In genomic region chr7:24757799-24758275, GRCh38 we compare ENCODE assay signal across 8 cellular contexts. TPM values are rescaled to one million over a fixed set of nuclear protein-coding genes. Genes with fewer than 3 reads are reported as not detected.
DNase-seq lines count a peak whose midpoint lies in the region; ATAC-seq, FAIRE-seq and TF ChIP-seq lines count a peak whose summit lies in the region.

No MANE protein-coding gene starts in this region.

- no peaks in the 10 kb centered on the region for H3K36me3 ChIP-seq in subcutaneous abdominal adipose tissue (ENCODE audit: control insufficient read depth in 5 of 5, insufficient read depth in 5 of 5, low read length in 5 of 5)

- POLR2A ChIA-PET in MCF 10A (lab: Yijun Ruan, JAX), result interaction anchor here (0.7 to 4.7 kb wide), 7 partner anchors 14 to 1227 kb away, joined by 3 to 60 read pairs (median 4); partner anchors contain the start of gene CYCS

- BruUV-seq in MCF 10A (replicated peaks; lab: Mats Ljungman, UMichigan), result no TSS peak

- no peaks in the 10 kb centered on the region for H3K27me3 Mint-ChIP-seq in MCF 10A (ENCODE audit: insufficient read depth, unreplicated experiment)

- no peaks in the 10 kb centered on the region for H3K36me3 Mint-ChIP-seq in MCF 10A (ENCODE audit: insufficient read depth, unreplicated experiment)

- intact Hi-C loops in MCF 10A (cut with micrococcal nuclease), result no loop called here

- H3K27me3 ChIP-seq in subcutaneous abdominal adipose tissue (ENCODE audit: control insufficient read depth in 5 of 5, insufficient read depth in 4 of 5, low read length in 5 of 5), result peaks cover 0 to 3% (median 0%) of the 10 kb centered on the region in 5 donors

- H3K27ac Mint-ChIP-seq in MCF 10A (ENCODE audit: low read depth, unreplicated experiment), result no peak overlapping the region

- H3K27ac ChIP-seq in subcutaneous abdominal adipose tissue (ENCODE audit: low read depth, low read length), result peak overlapping the region; percentile 55

- H3K9me3 Mint-ChIP-seq in MCF 10A (ENCODE audit: unreplicated experiment), result no peaks in the 10 kb centered on the region

- no peaks in the 10 kb centered on the region for H3K9me3 ChIP-seq in subcutaneous abdominal adipose tissue (ENCODE audit: control insufficient read depth in 5 of 5, low read length in 5 of 5)

- FAIRE-seq in frontal cortex (lab: Jason Lieb, UNC), result no peak

- DNase-seq in AG08395 (ENCODE audit: low spot score) (peak; percentile 67), HuH-7 (ENCODE audit: low spot score) (peak; percentile 39), MCF 10A (ENCODE audit: unreplicated experiment) (peak; percentile 54), kidney tubule cell (ENCODE audit: low spot score) (peak; percentile 68), MV-4-11 (lab: John Stamatoyannopoulos, UW) (no peak), frontal cortex (ENCODE audit: low spot score in 2 of 2) (no peak)

- H3K4me3 Mint-ChIP-seq in MCF 10A (ENCODE audit: unreplicated experiment), result peak overlapping the region; percentile 90

- peak; percentile 10 for ATAC-seq in GM19372 (IDR thresholded peaks at IDR 0.05; ENCODE audit: low read depth, unreplicated experiment)

- H3K4me3 ChIP-seq in subcutaneous abdominal adipose tissue (ENCODE audit: low read depth in 1 of 5, low read length in 5 of 5), result peak overlapping the region; percentile 68 to 79 (median 71)

- H3K9ac ChIP-seq in subcutaneous abdominal adipose tissue (ENCODE audit: low read length in 5 of 5), result peak overlapping the region in 4 of 5 donors; percentile 66 to 78 (median 71)

- TF ChIP-seq CTCF in MCF 10A (IDR thresholded peaks at IDR 0.05; ENCODE audit: unreplicated experiment), result no peak

- peaks cover 0 to 19% (median 17%) of the 10 kb centered on the region in 5 donors for H3K4me1 ChIP-seq in subcutaneous abdominal adipose tissue (ENCODE audit: control insufficient read depth in 5 of 5, insufficient read depth in 5 of 5, low read length in 5 of 5)

- peaks cover 23% of the 10 kb centered on the region for H3K4me1 Mint-ChIP-seq in MCF 10A (ENCODE audit: insufficient read depth, unreplicated experiment)

- CTCF ChIA-PET in MCF 10A (lab: Yijun Ruan, JAX), result interaction anchor here (0.6 to 2.2 kb wide), 8 partner anchors 9 to 393 kb away, joined by 3 to 7 read pairs (median 3); no protein-coding TSS in a partner anchor

RNA-seq across cellular contexts. Expression of gene GSDME, which starts 0.6 kb away (rescaled TPM):
- total RNA-seq in MCF 10A (2022) (41.6 and 46.1 TPM in 2 replicates), frontal cortex (39.5 TPM)

Comparison
In these comparisons a context has a peak if more than half of its experiments do, and no peak if none do; other contexts are left out.
1. DNase-seq: peak in AG08395 (single experiment), HuH-7 (single experiment), MCF 10A (single experiment) and kidney tubule cell (single experiment); none in MV-4-11 (single experiment) and frontal cortex (0 of 2).